ENCODE assay signal across 1 cellular context in genomic region chr5:149418910-149419531, GRCh38.
TF ChIP-seq lines count a peak whose summit lies in the region.

No MANE protein-coding gene starts in this region.

TF ChIP-seq in IMR-90, 13 proteins besides CTCF, POLR2A, EP300 and RAD21:
- TF ChIP-seq RCOR1 (IDR thresholded peaks at IDR 0.05; ENCODE audit: insufficient replicate concordance, low read length), result no peak
- no peak for TF ChIP-seq FOS (IDR thresholded peaks at IDR 0.05; ENCODE audit: low read depth, low read length)
- no peak for TF ChIP-seq MXI1 (IDR thresholded peaks at IDR 0.05; ENCODE audit: borderline replicate concordance, low read depth, low read length)
